ENCODE assay signal across 8 cellular contexts in genomic region chr4:82428526-82428968, GRCh38. TPM values are rescaled to one million over a fixed set of nuclear protein-coding genes. Genes with fewer than 3 reads are reported as not detected.
DNase-seq lines count a peak whose midpoint lies in the region; ATAC-seq, FAIRE-seq and TF ChIP-seq lines count a peak whose summit lies in the region.

No MANE protein-coding gene starts in this region.

- POLR2A ChIA-PET in A549 (lab: Yijun Ruan, JAX) (interaction anchor here (1.0 to 2.4 kb wide), 10 partner anchors 8 to 856 kb away, joined by 4 to 61 read pairs (median 6); partner anchors contain the start of genes COQ2 and HNRNPD), HEK293T (lab: Yijun Ruan, JAX) (interaction anchor here (0.8 to 2.9 kb wide), 21 partner anchors 9 to 472 kb away, joined by 3 to 29 read pairs (median 7); partner anchors contain the start of genes HNRNPD and THAP9)

- H3K9me3 ChIP-seq in A549: no peaks in the 10 kb centered on the region

- H3K36me3 Mint-ChIP-seq in mesothelial cell of epicardium: peaks cover 48% of the 10 kb centered on the region

- H3K4me1 Mint-ChIP-seq in mesothelial cell of epicardium: peaks cover 45% of the 10 kb centered on the region

- peaks cover 49% of the 10 kb centered on the region for H3K36me3 ChIP-seq in brain microvascular endothelial cell (replicated peaks)

- H3K27ac Mint-ChIP-seq in mesothelial cell of epicardium: peak overlapping the region; percentile 100

- in situ Hi-C loops in brain microvascular endothelial cell (cut with HindIII; ENCODE audit: low pct_ligation_motif_present, low sequenced_read_pairs): loop anchor here (10.0 kb wide), 1 partner anchor 54 kb away; the partner anchor contains the start of gene HNRNPD

- no peak for DNase-seq in A549 (ENCODE audit: low read depth in 1 of 2, low spot score in 1 of 2)
- DNase-seq in HEK293T (ENCODE audit: extremely low spot score): no peak
- DNase-seq in brain microvascular endothelial cell: no peak
- DNase-seq in mesothelial cell of epicardium (ENCODE audit: low spot score in 2 of 2, unreplicated experiment in 2 of 2): no peak
- no peak for DNase-seq in hippocampal formation (lab: John Stamatoyannopoulos, UW)
- DNase-seq in superior temporal gyrus (ENCODE audit: extremely low spot score): no peak
- DNase-seq in NCI-H2171 treated with DMSO at 0.1 percent for 48 hours (lab: John Stamatoyannopoulos, UW): no peak

- no peaks in the 10 kb centered on the region for H3K27me3 Mint-ChIP-seq in mesothelial cell of epicardium (ENCODE audit: low read depth)

- CTCF ChIA-PET in A549 (lab: Yijun Ruan, JAX): interaction anchor here (0.9 to 1.7 kb wide), 10 partner anchors 9 to 72 kb away, joined by 3 to 14 read pairs (median 4); partner anchors contain the start of gene HNRNPD
- CTCF ChIA-PET in HEK293T (lab: Yijun Ruan, JAX): interaction anchor here (0.6 to 1.4 kb wide), 6 partner anchors 8 to 67 kb away, joined by 3 read pairs; no protein-coding TSS in a partner anchor

- H3K4me3 Mint-ChIP-seq in mesothelial cell of epicardium: peak overlapping the region; percentile 100

- TF ChIP-seq POLR2A in A549 (IDR thresholded peaks at IDR 0.05; ENCODE audit: low read length): no peak

- H3K4me2 ChIP-seq in A549: peak overlapping the region; percentile 90

- H3K9me3 Mint-ChIP-seq in mesothelial cell of epicardium: no peaks in the 10 kb centered on the region

- no peak for TF ChIP-seq CTCF in A549 (IDR thresholded peaks at IDR 0.05)
- TF ChIP-seq CTCF in brain microvascular endothelial cell (IDR thresholded peaks at IDR 0.05; ENCODE audit: low read depth, low read length, missing control alignments): no peak
- no peak for TF ChIP-seq CTCF in mesothelial cell of epicardium (IDR thresholded peaks at IDR 0.05; ENCODE audit: unreplicated experiment)

- ATAC-seq in A549 (no peak), HG02610 (IDR thresholded peaks at IDR 0.05; ENCODE audit: unreplicated experiment) (no peak)

- peak overlapping the region; percentile 100 for H3K27ac ChIP-seq in A549
- H3K27ac ChIP-seq in brain microvascular endothelial cell: peak overlapping the region; percentile 91

- peaks cover 51% of the 10 kb centered on the region for H3K4me1 ChIP-seq in A549

- no peaks in the 10 kb centered on the region for H3K27me3 ChIP-seq in brain microvascular endothelial cell (replicated peaks)

- FAIRE-seq in A549 (lab: Jason Lieb, UNC): no peak

- no peak for TF ChIP-seq RAD21 in A549 (conservative IDR thresholded peaks at IDR 0.05 in 1 of 2, IDR thresholded peaks at IDR 0.05 in 1 of 2)

- whole genome bisulfite sequencing in A549 (ENCODE audit: missing lambda C conversion rate): 1% methylated on average over 7 of the region's 14 CpGs

- H3K4me3 ChIP-seq in A549: peak overlapping the region; percentile 90
- peak overlapping the region; percentile 93 for H3K4me3 ChIP-seq in brain microvascular endothelial cell (ENCODE audit: low read depth, low read length)

- no peak for TF ChIP-seq EP300 in A549 (IDR thresholded peaks at IDR 0.05)

TF ChIP-seq in A549, 52 proteins besides CTCF, POLR2A, EP300 and RAD21:
- TF ChIP-seq TFCP2L1 (CRISPR knock-in tag; IDR thresholded peaks at IDR 0.05) (peak; percentile 81), MAX (IDR thresholded peaks at IDR 0.05) (no peak), SREBF2 (IDR thresholded peaks at IDR 0.05) (no peak), RCOR1 (IDR thresholded peaks at IDR 0.05; ENCODE audit: low read depth, low read length) (no peak), HEYL (CRISPR knock-in tag; IDR thresholded peaks at IDR 0.05) (no peak), TP53 (CRISPR knock-in tag; IDR thresholded peaks at IDR 0.05) (0 out of 2 replicates have a peak, but pooled peaks have one; percentile 33), HOXB5 (CRISPR knock-in tag; IDR thresholded peaks at IDR 0.05) (0 out of 2 replicates have a peak, but pooled peaks have one; percentile 34)
- TF ChIP-seq, protein P1, sequence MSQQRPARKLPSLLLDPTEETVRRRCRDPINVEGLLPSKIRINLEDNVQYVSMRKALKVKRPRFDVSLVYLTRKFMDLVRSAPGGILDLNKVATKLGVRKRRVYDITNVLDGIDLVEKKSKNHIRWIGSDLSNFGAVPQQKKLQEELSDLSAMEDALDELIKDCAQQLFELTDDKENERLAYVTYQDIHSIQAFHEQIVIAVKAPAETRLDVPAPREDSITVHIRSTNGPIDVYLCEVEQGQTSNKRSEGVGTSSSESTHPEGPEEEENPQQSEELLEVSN (IDR thresholded peaks at IDR 0.05; ENCODE audit: borderline replicate concordance, low read depth): no peak

TF ChIP-seq in HEK293T, 16 proteins besides CTCF, POLR2A, EP300 and RAD21:
- TF ChIP-seq, protein P2, sequence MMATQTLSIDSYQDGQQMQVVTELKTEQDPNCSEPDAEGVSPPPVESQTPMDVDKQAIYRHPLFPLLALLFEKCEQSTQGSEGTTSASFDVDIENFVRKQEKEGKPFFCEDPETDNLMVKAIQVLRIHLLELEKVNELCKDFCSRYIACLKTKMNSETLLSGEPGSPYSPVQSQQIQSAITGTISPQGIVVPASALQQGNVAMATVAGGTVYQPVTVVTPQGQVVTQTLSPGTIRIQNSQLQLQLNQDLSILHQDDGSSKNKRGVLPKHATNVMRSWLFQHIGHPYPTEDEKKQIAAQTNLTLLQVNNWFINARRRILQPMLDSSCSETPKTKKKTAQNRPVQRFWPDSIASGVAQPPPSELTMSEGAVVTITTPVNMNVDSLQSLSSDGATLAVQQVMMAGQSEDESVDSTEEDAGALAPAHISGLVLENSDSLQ (IDR thresholded peaks at IDR 0.05): peak; percentile 78
- TF ChIP-seq NFRKB (IDR thresholded peaks at IDR 0.05): no peak

RNA-seq across cellular contexts. Expression of gene HNRNPDL, which starts 1.7 kb away (rescaled TPM):
- 164 and 321 TPM in 2 replicates for polyA plus RNA-seq in A549 (2011; rRNA removed)
- polyA plus RNA-seq in A549 (2012; cell fraction: cytosol; rRNA removed): 148 and 201 TPM in 2 replicates
- polyA plus RNA-seq in A549 (2012; cell fraction: nucleus; rRNA removed): 99.1 and 148 TPM in 2 replicates
- polyA plus RNA-seq in A549 (2017; fragmentation: RNase III; extraction: RNeasy Plus Mini Kit Qiagen cat#74134 plus additional on column Dnase treatment): 369 to 406 TPM (median 397 TPM) in 3 replicates
- 28.8 and 30.9 TPM in 2 replicates for polyA minus RNA-seq in A549 (2011; rRNA and poly(A)+ RNA removed)
- 467 to 470 TPM (median 467 TPM) in 3 replicates for total RNA-seq in mesothelial cell of epicardium

RNA-seq across cellular contexts. Expression of gene ENOPH1, which starts 1.8 kb away (rescaled TPM):
- 22.3 and 29.3 TPM in 2 replicates for polyA plus RNA-seq in A549 (2011; rRNA removed)
- polyA plus RNA-seq in A549 (2012; cell fraction: cytosol; rRNA removed): 10.9 and 11.7 TPM in 2 replicates
- polyA plus RNA-seq in A549 (2012; cell fraction: nucleus; rRNA removed): 5.2 and 6.0 TPM in 2 replicates
- 41.0 to 43.5 TPM (median 42.8 TPM) in 3 replicates for polyA plus RNA-seq in A549 (2017; fragmentation: RNase III; extraction: RNeasy Plus Mini Kit Qiagen cat#74134 plus additional on column Dnase treatment)
- polyA minus RNA-seq in A549 (2011; rRNA and poly(A)+ RNA removed): 7.8 and 8.5 TPM in 2 replicates
- 27.5 to 28.0 TPM (median 27.8 TPM) in 3 replicates for total RNA-seq in mesothelial cell of epicardium

RNA-seq across cellular contexts. Expression of gene HNRNPD, which starts 54.8 kb away (rescaled TPM):
- polyA plus RNA-seq in A549 (2011; rRNA removed) (65.5 and 125 TPM in 2 replicates), A549 (2017; fragmentation: RNase III; extraction: RNeasy Plus Mini Kit Qiagen cat#74134 plus additional on column Dnase treatment) (434 to 480 TPM (median 446 TPM) in 3 replicates)
- polyA plus RNA-seq in A549 (2012; cell fraction: cytosol; rRNA removed): 193 and 220 TPM in 2 replicates
- 249 and 286 TPM in 2 replicates for polyA plus RNA-seq in A549 (2012; cell fraction: nucleus; rRNA removed)
- 14.6 and 14.9 TPM in 2 replicates for polyA minus RNA-seq in A549 (2011; rRNA and poly(A)+ RNA removed)
- 338 to 352 TPM (median 344 TPM) in 3 replicates for total RNA-seq in mesothelial cell of epicardium
